15 cellular contexts compared by ENCODE assay signal in the genomic region with DNA sequence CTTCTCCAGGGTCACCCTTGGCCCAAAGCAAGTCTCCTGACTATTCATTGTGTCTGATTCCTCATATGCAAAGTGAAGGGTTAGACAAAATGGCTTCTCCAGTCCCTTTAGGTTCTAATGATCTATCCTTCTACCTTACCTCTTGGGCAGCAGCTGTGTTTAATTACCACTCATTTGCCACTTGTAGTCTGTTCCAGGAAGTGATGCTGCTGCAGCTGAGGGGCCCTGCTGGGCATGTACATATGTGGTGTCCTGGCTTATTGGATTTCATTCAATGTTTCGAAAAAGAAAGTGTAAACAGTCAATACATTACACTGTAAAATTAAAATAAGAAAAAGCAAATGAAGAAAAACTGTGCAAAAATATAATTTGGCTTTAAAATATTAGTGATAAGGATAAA. TPM values are rescaled to one million over a fixed set of nuclear protein-coding genes. Genes with fewer than 3 reads are reported as not detected.
A peak's percentile ranks its signal among the peaks of the same experiment; 100 is the strongest.
DNase-seq lines count a peak whose midpoint lies in the region; ATAC-seq and TF ChIP-seq lines count a peak whose summit lies in the region.
"Had no signal": no experiment of that assay in that cellular context is flagged by ENCODE, and none has a peak within 500 bp of the region (broad histone marks: within the 10 kb centered on the region; RNA-seq: fewer than 3 reads in every experiment).

No MANE protein-coding gene starts in this region.

- no peak overlapping the region for H3K27ac Mint-ChIP-seq in CD8-positive, alpha-beta T cell

- H3K4me3 ChIP-seq in lower lobe of right lung: no peak overlapping the region
- no peak overlapping the region for H3K4me3 ChIP-seq in CD8-positive, alpha-beta T cell (ENCODE audit: low read depth, low read length)
- H3K4me3 ChIP-seq: right atrium auricular region, tibial artery had no signal

- H3K9me3 Mint-ChIP-seq in CD8-positive, alpha-beta T cell: peaks cover 6% of the 10 kb centered on the region

- no peaks in the 10 kb centered on the region for H3K36me3 ChIP-seq in lower lobe of right lung
- H3K36me3 ChIP-seq in CD8-positive, alpha-beta T cell (ENCODE audit: insufficient read depth, low read length): no peaks in the 10 kb centered on the region
- H3K36me3 ChIP-seq: right atrium auricular region, tibial artery had no signal

- CTCF ChIA-PET in CD8-positive, alpha-beta T cell (lab: Charles Lee): no interaction called here

- H3K4me3 Mint-ChIP-seq in CD8-positive, alpha-beta T cell: no peak overlapping the region

- POLR2A ChIA-PET in CD8-positive, alpha-beta T cell (lab: Charles Lee): no interaction called here

- no peak for TF ChIP-seq CTCF in lower lobe of right lung (IDR thresholded peaks at IDR 0.05)
- no peak for TF ChIP-seq CTCF in CD8-positive, alpha-beta T cell (IDR thresholded peaks at IDR 0.05)

- no peaks in the 10 kb centered on the region for H3K27me3 ChIP-seq in lower lobe of right lung (ENCODE audit: low read depth)
- H3K27me3 ChIP-seq in CD8-positive, alpha-beta T cell (ENCODE audit: insufficient read depth, low read length): no peaks in the 10 kb centered on the region
- H3K27me3 ChIP-seq: right atrium auricular region, tibial artery had no signal

- peak; percentile 44 for DNase-seq in NCI-H1105 (lab: John Stamatoyannopoulos, UW)
- DNase-seq in NCI-H748 treated with DMSO at 0.1 percent for 48 hours (lab: John Stamatoyannopoulos, UW): peak; percentile 92
- DNase-seq in lower lobe of right lung: no peak
- no peak for DNase-seq in CD8-positive, alpha-beta T cell
- no peak for DNase-seq in ureter (ENCODE audit: low spot score)
- DNase-seq in OCI-M1 (lab: John Stamatoyannopoulos, UW): no peak
- DNase-seq: amygdala, DND-41, hypothalamus, midbrain, T-helper 9 cell, tibial artery had no signal

- H3K27me3 Mint-ChIP-seq in CD8-positive, alpha-beta T cell (ENCODE audit: low read depth): no peaks in the 10 kb centered on the region

- no peaks in the 10 kb centered on the region for H3K4me1 Mint-ChIP-seq in CD8-positive, alpha-beta T cell (ENCODE audit: low read depth)

- H3K36me3 Mint-ChIP-seq in CD8-positive, alpha-beta T cell: no peaks in the 10 kb centered on the region

- no peaks in the 10 kb centered on the region for H3K4me1 ChIP-seq in lower lobe of right lung
- H3K4me1 ChIP-seq in CD8-positive, alpha-beta T cell (ENCODE audit: insufficient read depth, low read length): no peaks in the 10 kb centered on the region
- H3K4me1 ChIP-seq: right atrium auricular region, tibial artery had no signal

- ATAC-seq in GM19035 (IDR thresholded peaks at IDR 0.05; ENCODE audit: unreplicated experiment) (peak; percentile 76), lower lobe of right lung (peak; percentile 23 to 37), HG03469 (IDR thresholded peaks at IDR 0.05; ENCODE audit: unreplicated experiment) (no peak)
- no peak for ATAC-seq in CD8-positive, alpha-beta T cell

- no peaks in the 10 kb centered on the region for H3K9me3 ChIP-seq in lower lobe of right lung
- no peaks in the 10 kb centered on the region for H3K9me3 ChIP-seq in CD8-positive, alpha-beta T cell (ENCODE audit: low read length)

- H3K27ac ChIP-seq in lower lobe of right lung: no peak overlapping the region
- H3K27ac ChIP-seq in CD8-positive, alpha-beta T cell (ENCODE audit: low read depth, low read length): no peak overlapping the region
- H3K27ac ChIP-seq: right atrium auricular region, tibial artery had no signal

- intact Hi-C loops in lower lobe of right lung (cut with DNase I): no loop called here
- intact Hi-C loops in CD8-positive, alpha-beta T cell (cut with DNase I, micrococcal nuclease): no loop called here

RNA-seq across cellular contexts. Expression of gene SCIN, which starts 36.6 kb away (rescaled TPM):
- 21.1 TPM for total RNA-seq in lower lobe of right lung
- not detected for total RNA-seq in CD8-positive, alpha-beta T cell
- total RNA-seq in ureter: 20.2 TPM

Comparison
In these comparisons a context has a peak if more than half of its experiments do, and no peak if none do; other contexts are left out.
1. ATAC-seq: peak in GM19035 (single experiment) and lower lobe of right lung (2 of 2); none in HG03469 (single experiment) and CD8-positive, alpha-beta T cell (single experiment).
2. DNase-seq: peak in NCI-H1105 (single experiment) and NCI-H748 treated with DMSO at 0.1 percent for 48 hours (single experiment); none in lower lobe of right lung (single experiment), CD8-positive, alpha-beta T cell (0 of 7), ureter (single experiment) and OCI-M1 (single experiment).
3. RNA of gene SCIN, which starts 36.6 kb away (total RNA-seq): 21.1 TPM in lower lobe of right lung (single experiment) and 20.2 TPM in ureter (single experiment); not detected in CD8-positive, alpha-beta T cell; every median in the first group is over 10 times any median in the second.